In genomic region chr1:56798053-56798471, GRCh38 we compare ENCODE assay signal across 14 cellular contexts. TPM values are rescaled to one million over a fixed set of nuclear protein-coding genes. Genes with fewer than 3 reads are reported as not detected.
DNase-seq lines count a peak whose midpoint lies in the region; ATAC-seq, FAIRE-seq and TF ChIP-seq lines count a peak whose summit lies in the region.
"Had no signal": no experiment of that assay in that cellular context is flagged by ENCODE, and none has a peak within 500 bp of the region (broad histone marks: within the 10 kb centered on the region; RNA-seq: fewer than 3 reads in every experiment).

No MANE protein-coding gene starts in this region.

- H3K4me1 ChIP-seq in heart left ventricle (peaks cover 0 to 35% (median 18%) of the 10 kb centered on the region in 12 donors), osteoblast (ENCODE audit: insufficient read depth, low read length) (peaks cover 11% of the 10 kb centered on the region), small intestine (ENCODE audit: control insufficient read depth in 2 of 2, insufficient read depth in 1 of 2, low read depth in 1 of 2, low read length in 1 of 2) (peaks cover 0 to 3% of the 10 kb centered on the region in 2 donors)
- H3K4me1 ChIP-seq: ascending aorta, lower lobe of right lung had no signal

- H4K20me1 ChIP-seq in osteoblast (ENCODE audit: insufficient read depth, low read length) = no peaks in the 10 kb centered on the region

- ATAC-seq in WTC11 = peak; percentile 61
- peak; percentile 79 to 89 (median 84) for ATAC-seq in heart left ventricle
- ATAC-seq in natural killer cell = no peak
- no peak for ATAC-seq in effector memory CD8-positive, alpha-beta T cell (replicated peaks)
- ATAC-seq: lower lobe of right lung had no signal

- no peak overlapping the region for H3K4me3 Mint-ChIP-seq in WTC11
- H3K4me3 Mint-ChIP-seq in natural killer cell = no peak overlapping the region
- H3K4me3 Mint-ChIP-seq in effector memory CD8-positive, alpha-beta T cell = no peak overlapping the region
- H3K4me3 Mint-ChIP-seq: CD4-positive, CD25-positive, alpha-beta regulatory T cell had no signal

- intact Hi-C loops in heart left ventricle (cut with DNase I) = no loop called here
- intact Hi-C loops in natural killer cell (cut with micrococcal nuclease) = no loop called here

- TF ChIP-seq POLR2A in heart left ventricle (IDR thresholded peaks at IDR 0.05) = no peak

- TF ChIP-seq CTCF in WTC11 (IDR thresholded peaks at IDR 0.05) = no peak
- no peak for TF ChIP-seq CTCF in heart left ventricle (IDR thresholded peaks at IDR 0.05)
- no peak for TF ChIP-seq CTCF in osteoblast (IDR thresholded peaks at IDR 0.05; ENCODE audit: extremely low read depth, low read depth, low read length)
- TF ChIP-seq CTCF in natural killer cell (IDR thresholded peaks at IDR 0.05) = no peak

- H3K9me3 Mint-ChIP-seq in WTC11 (no peaks in the 10 kb centered on the region), natural killer cell (no peaks in the 10 kb centered on the region)
- H3K9me3 Mint-ChIP-seq in effector memory CD8-positive, alpha-beta T cell = peaks cover 0 to 2% of the 10 kb centered on the region in 2 donors

- POLR2A ChIA-PET in WTC11 (lab: Charles Lee) = no interaction called here

- no peaks in the 10 kb centered on the region for H3K79me2 ChIP-seq in osteoblast (ENCODE audit: insufficient read depth, low read length)

- H3K4me3 ChIP-seq in heart left ventricle (no peak overlapping the region), osteoblast (ENCODE audit: insufficient read depth, low read length) (no peak overlapping the region), small intestine (ENCODE audit: low read depth in 1 of 2, low read length in 2 of 2) (no peak overlapping the region)
- H3K4me3 ChIP-seq: ascending aorta, lower lobe of right lung, sigmoid colon had no signal

- H3K27ac Mint-ChIP-seq in WTC11 = no peak overlapping the region
- no peak overlapping the region for H3K27ac Mint-ChIP-seq in natural killer cell
- H3K27ac Mint-ChIP-seq in effector memory CD8-positive, alpha-beta T cell = no peak overlapping the region
- H3K27ac Mint-ChIP-seq: CD4-positive, CD25-positive, alpha-beta regulatory T cell had no signal

- H3K27ac ChIP-seq in heart left ventricle = peak overlapping the region; percentile 66 to 94 (median 85)
- no peak overlapping the region for H3K27ac ChIP-seq in osteoblast (ENCODE audit: low read depth, low read length)
- no peak overlapping the region for H3K27ac ChIP-seq in small intestine (ENCODE audit: low read depth in 1 of 2, low read length in 1 of 2)
- H3K27ac ChIP-seq: ascending aorta, KMS-11, lower lobe of right lung, sigmoid colon had no signal

- no peak for FAIRE-seq in small intestine (lab: Jason Lieb, UNC)

- no peaks in the 10 kb centered on the region for H3K36me3 Mint-ChIP-seq in WTC11
- H3K36me3 Mint-ChIP-seq in natural killer cell = no peaks in the 10 kb centered on the region
- H3K36me3 Mint-ChIP-seq in effector memory CD8-positive, alpha-beta T cell (ENCODE audit: insufficient read depth) = no peaks in the 10 kb centered on the region
- H3K36me3 Mint-ChIP-seq: CD4-positive, CD25-positive, alpha-beta regulatory T cell had no signal

- CTCF ChIA-PET in WTC11 (lab: Charles Lee) = interaction anchor here (1.4 to 2.2 kb wide), 3 partner anchors 21 to 33 kb away, joined by 3 to 6 read pairs (median 5); partner anchors contain the start of gene FYB2

- H3K4me2 ChIP-seq in osteoblast (ENCODE audit: insufficient read depth, low read length) = peak overlapping the region; percentile 35
- H3K4me2 ChIP-seq: KMS-11 had no signal

- no peaks in the 10 kb centered on the region for H3K36me3 ChIP-seq in heart left ventricle
- H3K36me3 ChIP-seq in osteoblast (ENCODE audit: insufficient read depth, low read length) = no peaks in the 10 kb centered on the region
- H3K36me3 ChIP-seq in small intestine (ENCODE audit: control insufficient read depth in 2 of 2, insufficient read depth in 2 of 2, low read length in 2 of 2) = no peaks in the 10 kb centered on the region
- H3K36me3 ChIP-seq: ascending aorta, lower lobe of right lung, sigmoid colon had no signal

- 13 to 23% (median 15%) methylated on average over 3 of the region's 3 CpGs for WGBS in heart left ventricle, 4 donors
- 44 to 55% (median 53%) methylated on average over 3 of the region's 3 CpGs for WGBS in small intestine, 3 donors

- no peaks in the 10 kb centered on the region for H3K27me3 ChIP-seq in heart left ventricle
- peaks cover 3% of the 10 kb centered on the region for H3K27me3 ChIP-seq in osteoblast (ENCODE audit: insufficient read depth, low read length)
- H3K27me3 ChIP-seq in small intestine (ENCODE audit: control insufficient read depth in 2 of 2, insufficient read depth in 2 of 2, low read length in 2 of 2) = no peaks in the 10 kb centered on the region
- H3K27me3 ChIP-seq: ascending aorta, sigmoid colon had no signal

- H3K4me1 Mint-ChIP-seq in WTC11 (peaks cover 18% of the 10 kb centered on the region), natural killer cell (no peaks in the 10 kb centered on the region)
- no peaks in the 10 kb centered on the region for H3K4me1 Mint-ChIP-seq in effector memory CD8-positive, alpha-beta T cell (ENCODE audit: low read depth in 2 of 2)
- H3K4me1 Mint-ChIP-seq: CD4-positive, CD25-positive, alpha-beta regulatory T cell had no signal

- DNase-seq in GM03348 (ENCODE audit: low spot score) = peak; percentile 35
- no peak for DNase-seq in WTC11 (ENCODE audit: low spot score)
- DNase-seq in heart left ventricle = no peak
- peak; percentile 80 for DNase-seq in osteoblast (ENCODE audit: insufficient read length, low spot score, missing footprints)
- no peak for DNase-seq in small intestine
- DNase-seq in NK-92 (lab: John Stamatoyannopoulos, UW; ENCODE audit: unreplicated experiment) = no peak
- no peak for DNase-seq in natural killer cell
- no peak for DNase-seq in effector memory CD8-positive, alpha-beta T cell
- DNase-seq: CD4-positive, CD25-positive, alpha-beta regulatory T cell; lower lobe of right lung; sigmoid colon had no signal

- no peaks in the 10 kb centered on the region for H3K27me3 Mint-ChIP-seq in WTC11 (ENCODE audit: low read depth)
- peaks cover 13 to 23% of the 10 kb centered on the region in 2 donors for H3K27me3 Mint-ChIP-seq in natural killer cell (ENCODE audit: low read depth in 2 of 2)
- peaks cover 9 to 16% of the 10 kb centered on the region in 2 donors for H3K27me3 Mint-ChIP-seq in effector memory CD8-positive, alpha-beta T cell

- H3K9me3 ChIP-seq in heart left ventricle (no peaks in the 10 kb centered on the region), osteoblast (ENCODE audit: low read depth, low read length) (no peaks in the 10 kb centered on the region), small intestine (ENCODE audit: control insufficient read depth, low read depth) (no peaks in the 10 kb centered on the region)
- H3K9me3 ChIP-seq: ascending aorta, lower lobe of right lung, sigmoid colon had no signal

- no peak overlapping the region for H2AFZ ChIP-seq in osteoblast (ENCODE audit: low read length)

TF ChIP-seq in WTC11, 78 proteins besides CTCF, POLR2A, EP300 and RAD21:
- TF ChIP-seq ZSCAN18 (CRISPR knock-in tag; IDR thresholded peaks at IDR 0.05) = no peak
TF ChIP-seq in WTC11: peak in this region for 0.

RNA-seq across cellular contexts. Expression of gene FYB2, which starts 21.1 kb away (rescaled TPM):
- 0.15 to 0.46 TPM (median 0.25 TPM) in 3 replicates for total RNA-seq in WTC11 (2021)
- total RNA-seq in heart left ventricle = 10 to 100 TPM in 3 of 9 donors, 1 to 10 TPM in 6; 4.9 to 14.5 (median 9.1) TPM
- polyA plus RNA-seq in heart left ventricle = 10 to 100 TPM in 1 of 2 donors, under 1 TPM in 1; 0.15 to 46.3 TPM
- total RNA-seq in osteoblast = not detected in 2 replicates
- 1 to 10 TPM in 2 of 3 donors, not detected in 1; 1.1 to 1.2 TPM for polyA plus RNA-seq in small intestine
- total RNA-seq in natural killer cell = not detected
- total RNA-seq: ascending aorta; CD4-positive, CD25-positive, alpha-beta regulatory T cell; sigmoid colon had no signal
- polyA plus RNA-seq: CD4-positive, CD25-positive, alpha-beta regulatory T cell had no signal

RNA-seq across cellular contexts. Expression of gene C8A, which starts 56.5 kb away (rescaled TPM):
- total RNA-seq in WTC11 (2021) (0.07 to 0.13 TPM in 2 of 3 replicates, not detected in the other), heart left ventricle (not detected), osteoblast (not detected in 2 replicates), natural killer cell (not detected)
- polyA plus RNA-seq in heart left ventricle (not detected), small intestine (1 to 10 TPM; 2.0 to 2.4 (median 2.2) TPM)
- total RNA-seq: CD4-positive, CD25-positive, alpha-beta regulatory T cell; esophagus mucosa; lower lobe of right lung; sigmoid colon had no signal
- polyA plus RNA-seq: CD4-positive, CD25-positive, alpha-beta regulatory T cell; sigmoid colon had no signal

Comparison
In these comparisons a context has a peak if more than half of its experiments do, and no peak if none do; other contexts are left out.
1. DNase-seq: peak in GM03348 (single experiment) and osteoblast (single experiment); none in WTC11 (single experiment), heart left ventricle (0 of 5), small intestine (single experiment), NK-92 (single experiment), natural killer cell (single experiment) and effector memory CD8-positive, alpha-beta T cell (0 of 3).
2. ATAC-seq: peak in WTC11 (single experiment) and heart left ventricle (4 of 4); none in natural killer cell (0 of 3) and effector memory CD8-positive, alpha-beta T cell (single experiment).
3. H3K27ac ChIP-seq: peak in heart left ventricle (12 of 12); none in osteoblast (single experiment) and small intestine (0 of 2).